In genomic region chr12:11768233-11768965, GRCh38 we compare ENCODE assay signal across 3 cellular contexts.
TF ChIP-seq lines count a peak whose summit lies in the region.

No MANE protein-coding gene starts in this region.

TF ChIP-seq in GM23338, 12 proteins besides CTCF, POLR2A, EP300 and RAD21 (continued from another document and continues in another):
- TF ChIP-seq ETS1 (IDR thresholded peaks at IDR 0.05) (no peak), ZNF114 (CRISPR knock-in tag; IDR thresholded peaks at IDR 0.05) (no peak), REST (IDR thresholded peaks at IDR 0.05; ENCODE audit: unreplicated experiment) (no peak), CREB1 (CRISPR knock-in tag; IDR thresholded peaks at IDR 0.05; ENCODE audit: low read depth) (no peak)

TF ChIP-seq in HepG2, 621 proteins besides CTCF, POLR2A, EP300 and RAD21 (continued from another document):
- TF ChIP-seq NR2F6 (IDR thresholded peaks at IDR 0.05) (no peak), NR2F6 (CRISPR knock-in tag; IDR thresholded peaks at IDR 0.05) (0 out of 2 replicates have a peak, but pooled peaks have one; percentile 28)

TF ChIP-seq in HEK293T, 16 proteins besides CTCF, POLR2A, EP300 and RAD21 (continued from another document):
- TF ChIP-seq FOXK2 (IDR thresholded peaks at IDR 0.05) (no peak), FOXM1 (IDR thresholded peaks at IDR 0.05; ENCODE audit: borderline replicate concordance) (no peak), ZNF384 (IDR thresholded peaks at IDR 0.05) (no peak), SP1 (IDR thresholded peaks at IDR 0.05) (no peak), FOXA1 (IDR thresholded peaks at IDR 0.05) (no peak), PKNOX1 (IDR thresholded peaks at IDR 0.05) (no peak), TARDBP (IDR thresholded peaks at IDR 0.05) (no peak), SUZ12 (IDR thresholded peaks at IDR 0.05) (no peak), ARNT (IDR thresholded peaks at IDR 0.05) (no peak), NFRKB (IDR thresholded peaks at IDR 0.05) (no peak), CTBP1 (IDR thresholded peaks at IDR 0.05; ENCODE audit: borderline replicate concordance) (no peak)
TF ChIP-seq in HEK293T: peak in this region for 0.
